In genomic region chr15:43832485-43832884, GRCh38 we compare ENCODE assay signal across 1 cellular context.
TF ChIP-seq lines count a peak whose summit lies in the region.

No MANE protein-coding gene starts in this region.

TF ChIP-seq in HEK293, 187 proteins besides CTCF, POLR2A, EP300 and RAD21:
- TF ChIP-seq ZSCAN16 (tag by site-specific recombination; IDR thresholded peaks at IDR 0.05) (peak; percentile 54; the same call in 1 of the 2 replicates), OSR2 (tag by site-specific recombination; IDR thresholded peaks at IDR 0.05) (peak; percentile 33; the same call in 1 of the 2 replicates), ZNF362 (tag by site-specific recombination; IDR thresholded peaks at IDR 0.05) (peak; percentile 69; the same call in 1 of the 2 replicates)
